Comparison of ENCODE assay signal across 11 cellular contexts in genomic region chr3:124557433-124558232, GRCh38.
A peak's percentile ranks its signal among the peaks of the same experiment; 100 is the strongest.
DNase-seq lines count a peak whose midpoint lies in the region; ATAC-seq, FAIRE-seq and TF ChIP-seq lines count a peak whose summit lies in the region.
"Had no signal": no experiment of that assay in that cellular context is flagged by ENCODE, and none has a peak within 500 bp of the region (broad histone marks: within the 10 kb centered on the region; RNA-seq: fewer than 3 reads in every experiment).

No MANE protein-coding gene starts in this region.

- no peak overlapping the region for H3K4me3 Mint-ChIP-seq in effector memory CD8-positive, alpha-beta T cell
- no peak overlapping the region for H3K4me3 Mint-ChIP-seq in activated T-helper 2 cell treated with anti-CD3 and anti-CD28 coated beads, Interferon-gamma antibody, Interleukin-2, Interleukin-4, amounts not matched to agents 10 μg/mL and 5 μg/mL and 100 μg/mL, durations not matched to agents 14 hours and 24 hours and 36 hours (ENCODE audit: low read depth)
- H3K4me3 Mint-ChIP-seq: activated B cell treated with CpG ODN at 0.5 μM for 24 hours; activated naive CD4-positive, alpha-beta T cell treated with anti-CD3 and anti-CD28 coated beads, Interleukin-2, amount 50 U/mL, for 24 hours had no signal

- H3K4me3 ChIP-seq in pancreas: no peak overlapping the region

- peaks cover 47 to 76% of the 10 kb centered on the region in 2 donors for H3K27me3 Mint-ChIP-seq in effector memory CD8-positive, alpha-beta T cell
- H3K27me3 Mint-ChIP-seq in activated T-helper 2 cell treated with anti-CD3 and anti-CD28 coated beads, Interferon-gamma antibody, Interleukin-2, Interleukin-4, amounts not matched to agents 10 μg/mL and 5 μg/mL and 100 μg/mL, durations not matched to agents 14 hours and 24 hours and 36 hours (ENCODE audit: low read depth): peaks cover 45% of the 10 kb centered on the region

- H3K9me3 ChIP-seq in pancreas: no peaks in the 10 kb centered on the region

- no peaks in the 10 kb centered on the region for H3K9me3 Mint-ChIP-seq in effector memory CD8-positive, alpha-beta T cell
- no peaks in the 10 kb centered on the region for H3K9me3 Mint-ChIP-seq in activated T-helper 2 cell treated with anti-CD3 and anti-CD28 coated beads, Interferon-gamma antibody, Interleukin-2, Interleukin-4, amounts not matched to agents 10 μg/mL and 5 μg/mL and 100 μg/mL, durations not matched to agents 14 hours and 24 hours and 36 hours
- H3K9me3 Mint-ChIP-seq: activated B cell treated with CpG ODN at 0.5 μM for 24 hours; activated naive CD4-positive, alpha-beta T cell treated with anti-CD3 and anti-CD28 coated beads, Interleukin-2, amount 50 U/mL, for 24 hours had no signal

- peaks cover 8 to 33% (median 10%) of the 10 kb centered on the region in 3 donors for H3K4me1 ChIP-seq in pancreas

- TF ChIP-seq CTCF in pancreas (IDR thresholded peaks at IDR 0.05) (no peak), omental fat pad (IDR thresholded peaks at IDR 0.05) (no peak)

- H3K27ac ChIP-seq in pancreas: no peak overlapping the region

- H3K4me1 Mint-ChIP-seq in effector memory CD8-positive, alpha-beta T cell (ENCODE audit: low read depth in 2 of 2): peaks cover 0 to 4% of the 10 kb centered on the region in 2 donors
- peaks cover 4% of the 10 kb centered on the region for H3K4me1 Mint-ChIP-seq in activated T-helper 2 cell treated with anti-CD3 and anti-CD28 coated beads, Interferon-gamma antibody, Interleukin-2, Interleukin-4, amounts not matched to agents 10 μg/mL and 5 μg/mL and 100 μg/mL, durations not matched to agents 14 hours and 24 hours and 36 hours (ENCODE audit: low read depth)
- H3K4me1 Mint-ChIP-seq: activated B cell treated with CpG ODN at 0.5 μM for 24 hours; activated naive CD4-positive, alpha-beta T cell treated with anti-CD3 and anti-CD28 coated beads, Interleukin-2, amount 50 U/mL, for 24 hours had no signal

- WGBS in pancreas, 2 donors: 25 to 31% methylated on average over 5 of the region's 5 CpGs

- no peaks in the 10 kb centered on the region for H3K36me3 ChIP-seq in pancreas

- DNase-seq in HCEC 1CT (peak; percentile 42), NCI-H226 (peak; percentile 42), cerebellar cortex (ENCODE audit: low spot score) (peak; percentile 4), pancreas (peak in 4 of 6 donors; percentile 42 to 64 (median 50)), omental fat pad (ENCODE audit: low spot score) (no peak)
- no peak for DNase-seq in effector memory CD8-positive, alpha-beta T cell
- DNase-seq in activated T-helper 2 cell treated with anti-CD3 and anti-CD28 coated beads, Interferon-gamma antibody, Interleukin-2, Interleukin-4, amounts not matched to agents 10 μg/mL and 5 μg/mL and 100 μg/mL, durations not matched to agents 14 hours and 24 hours and 36 hours (ENCODE audit: low spot score): no peak
- DNase-seq: activated B cell treated with CpG ODN at 0.5 μM for 24 hours, NCI-H510A had no signal

- no peaks in the 10 kb centered on the region for H3K36me3 Mint-ChIP-seq in effector memory CD8-positive, alpha-beta T cell (ENCODE audit: insufficient read depth)
- no peaks in the 10 kb centered on the region for H3K36me3 Mint-ChIP-seq in activated T-helper 2 cell treated with anti-CD3 and anti-CD28 coated beads, Interferon-gamma antibody, Interleukin-2, Interleukin-4, amounts not matched to agents 10 μg/mL and 5 μg/mL and 100 μg/mL, durations not matched to agents 14 hours and 24 hours and 36 hours (ENCODE audit: low read depth)
- H3K36me3 Mint-ChIP-seq: activated naive CD4-positive, alpha-beta T cell treated with anti-CD3 and anti-CD28 coated beads, Interleukin-2, amount 50 U/mL, for 24 hours had no signal

- no peaks in the 10 kb centered on the region for H3K27me3 ChIP-seq in pancreas

- H3K27ac Mint-ChIP-seq in effector memory CD8-positive, alpha-beta T cell: no peak overlapping the region
- no peak overlapping the region for H3K27ac Mint-ChIP-seq in activated T-helper 2 cell treated with anti-CD3 and anti-CD28 coated beads, Interferon-gamma antibody, Interleukin-2, Interleukin-4, amounts not matched to agents 10 μg/mL and 5 μg/mL and 100 μg/mL, durations not matched to agents 14 hours and 24 hours and 36 hours
- H3K27ac Mint-ChIP-seq: activated B cell treated with CpG ODN at 0.5 μM for 24 hours; activated naive CD4-positive, alpha-beta T cell treated with anti-CD3 and anti-CD28 coated beads, Interleukin-2, amount 50 U/mL, for 24 hours had no signal

- ATAC-seq in pancreas (peak in 3 of 4 donors; percentile 27 to 59 (median 50)), omental fat pad (ENCODE audit: low FRiP score) (no peak), GM21381 (IDR thresholded peaks at IDR 0.05; ENCODE audit: unreplicated experiment) (no peak)
- ATAC-seq in effector memory CD8-positive, alpha-beta T cell (replicated peaks): no peak

- FAIRE-seq in pancreas (lab: Jason Lieb, UNC): no peak

- intact Hi-C loops in pancreas (cut with DNase I): loop anchor here in 1 of 3 donors (10.0 kb wide), 1 partner anchor 63 kb away; no protein-coding TSS in a partner anchor
- intact Hi-C loops in activated T-helper 2 cell treated with anti-CD3 and anti-CD28 coated beads, Interferon-gamma antibody, Interleukin-2, Interleukin-4, amounts not matched to agents 10 μg/mL and 5 μg/mL and 100 μg/mL, durations not matched to agents 14 hours and 24 hours and 36 hours (cut with micrococcal nuclease): no loop called here

Comparison
In these comparisons a context has a peak if more than half of its experiments do, and no peak if none do; other contexts are left out.
1. DNase-seq: peak in HCEC 1CT (single experiment), NCI-H226 (single experiment), cerebellar cortex (single experiment) and pancreas (4 of 6); none in omental fat pad (single experiment), effector memory CD8-positive, alpha-beta T cell (0 of 3) and activated T-helper 2 cell treated with anti-CD3 and anti-CD28 coated beads, Interferon-gamma antibody, Interleukin-2, Interleukin-4, amounts not matched to agents 10 μg/mL and 5 μg/mL and 100 μg/mL, durations not matched to agents 14 hours and 24 hours and 36 hours (single experiment).
2. ATAC-seq: peak in pancreas (3 of 4); none in omental fat pad (single experiment), effector memory CD8-positive, alpha-beta T cell (single experiment) and GM21381 (single experiment).